Comparison of ENCODE assay signal across 8 cellular contexts in the genomic region with DNA sequence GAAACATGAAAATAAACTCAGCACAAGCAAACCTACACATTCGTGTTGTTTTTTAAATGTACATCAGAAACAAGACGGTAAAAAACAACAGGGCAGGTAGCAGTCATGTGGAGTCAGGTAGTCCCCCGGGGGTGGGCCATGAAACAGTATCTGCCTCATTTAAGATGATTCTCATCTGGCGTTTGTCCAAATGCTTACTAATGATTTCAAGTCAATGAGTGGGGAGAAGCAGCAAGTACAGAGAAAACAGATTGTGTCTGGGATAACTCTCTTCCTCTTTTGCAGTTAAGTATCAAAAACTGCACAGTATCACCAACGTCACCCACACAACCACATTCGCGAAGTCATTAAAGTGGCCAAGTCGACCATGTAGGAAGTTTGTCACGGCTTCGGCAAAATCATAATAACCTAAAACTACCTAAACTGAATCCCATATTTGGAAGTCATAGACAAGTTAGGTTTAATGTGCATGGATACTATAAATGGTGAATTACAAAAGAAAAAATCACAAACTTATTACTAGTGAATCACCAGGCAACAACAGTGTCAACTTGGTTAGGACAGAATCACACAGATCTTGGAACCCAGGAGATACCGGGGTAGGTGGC. TPM values are rescaled to one million over a fixed set of nuclear protein-coding genes. Genes with fewer than 3 reads are reported as not detected.
DNase-seq lines count a peak whose midpoint lies in the region; ATAC-seq, FAIRE-seq and TF ChIP-seq lines count a peak whose summit lies in the region.

No MANE protein-coding gene starts in this region.

- H3K27me3 ChIP-seq in NT2/D1 (ENCODE audit: insufficient read depth, insufficient read length) = no peaks in the 10 kb centered on the region

- peak; percentile 89 for FAIRE-seq in GM12891 (lab: Jason Lieb, UNC)

- H3K27me3 Mint-ChIP-seq in endothelial cell (ENCODE audit: unreplicated experiment) = peaks cover 4% of the 10 kb centered on the region

- no peaks in the 10 kb centered on the region for H3K4me1 ChIP-seq in NT2/D1 (ENCODE audit: insufficient read depth, insufficient read length)

- H3K36me3 ChIP-seq in NT2/D1 (ENCODE audit: insufficient read depth, insufficient read length, low read length) = peaks cover 4% of the 10 kb centered on the region

- H3K27ac Mint-ChIP-seq in endothelial cell (ENCODE audit: unreplicated experiment) = no peak overlapping the region

- peaks cover 5% of the 10 kb centered on the region for H3K36me3 Mint-ChIP-seq in endothelial cell (ENCODE audit: low read depth, unreplicated experiment)

- no peaks in the 10 kb centered on the region for H3K9me3 Mint-ChIP-seq in endothelial cell (ENCODE audit: unreplicated experiment)

- H3K4me1 Mint-ChIP-seq in endothelial cell (ENCODE audit: unreplicated experiment) = peaks cover 35% of the 10 kb centered on the region

- peak; percentile 19 for ATAC-seq in HG03460 (IDR thresholded peaks at IDR 0.05; ENCODE audit: unreplicated experiment)

- peak overlapping the region; percentile 99 for H3K27ac ChIP-seq in substantia nigra (ENCODE audit: low read depth, low read length, poor library complexity, severe bottlenecking)

- H3K4me3 Mint-ChIP-seq in endothelial cell (ENCODE audit: unreplicated experiment) = no peak overlapping the region

- peak; percentile 65 for DNase-seq in A172 (ENCODE audit: low spot score)
- DNase-seq in GM12891 (ENCODE audit: insufficient read length, low spot score) = no peak
- no peak for DNase-seq in NT2/D1 (ENCODE audit: low read depth, low spot score)
- peak; percentile 66 for DNase-seq in amniotic epithelial cell (ENCODE audit: low read depth)
- peak; percentile 59 for DNase-seq in kidney glomerular epithelial cell (lab: John Stamatoyannopoulos, UW)
- DNase-seq in substantia nigra (lab: John Stamatoyannopoulos, UW) = peak in 2 of 49 donors; percentile 14 to 38
- DNase-seq in endothelial cell (ENCODE audit: low spot score) = no peak

- peak; percentile 25; the same call in 1 of the 2 replicates for TF ChIP-seq POLR2A in GM12891 (IDR thresholded peaks at IDR 0.05; ENCODE audit: low read depth, low read length)

- H3K9ac ChIP-seq in NT2/D1 (ENCODE audit: insufficient read length, low read depth) = peak overlapping the region; percentile 93

- H3K4me3 ChIP-seq in NT2/D1 (ENCODE audit: insufficient read length, low read depth) = peak overlapping the region; percentile 69

- H3K9me3 ChIP-seq in NT2/D1 (ENCODE audit: insufficient read depth, low read length) = no peaks in the 10 kb centered on the region

- no peak for TF ChIP-seq CTCF in endothelial cell (IDR thresholded peaks at IDR 0.05; ENCODE audit: unreplicated experiment)

TF ChIP-seq in GM12891, 5 proteins besides CTCF, POLR2A, EP300 and RAD21:
- no peak for TF ChIP-seq POLR2AphosphoS5 (IDR thresholded peaks at IDR 0.05; ENCODE audit: low read depth, low read length)
- peak; percentile 95 for TF ChIP-seq SPI1 (IDR thresholded peaks at IDR 0.05; ENCODE audit: low read depth, low read length)

RNA-seq across cellular contexts. Expression of gene LAPTM4A, which starts 1.2 kb away (rescaled TPM):
- 488 and 537 TPM in 2 replicates for total RNA-seq in A172 (2014; rRNA removed; shearing (Covaris generic))
- 38.9 TPM for polyA plus RNA-seq in GM12891 (2012; ENCODE audit: low read depth, missing spikeins)
- total RNA-seq in endothelial cell (ENCODE audit: unreplicated experiment) = 264 TPM

RNA-seq across cellular contexts. Expression of gene MATN3, which starts 37.7 kb away (rescaled TPM):
- total RNA-seq in A172 (2014; rRNA removed; shearing (Covaris generic)) = 13.4 and 16.1 TPM in 2 replicates
- polyA plus RNA-seq in GM12891 (2012; ENCODE audit: low read depth, missing spikeins) = not detected
- total RNA-seq in endothelial cell (ENCODE audit: unreplicated experiment) = 8.9 TPM

Comparison
In these comparisons a context has a peak if more than half of its experiments do, and no peak if none do; other contexts are left out.
1. DNase-seq: peak in A172 (single experiment), amniotic epithelial cell (single experiment) and kidney glomerular epithelial cell (single experiment); none in GM12891 (single experiment), NT2/D1 (single experiment) and endothelial cell (single experiment).